1 cellular context compared by ENCODE assay signal in genomic region chr5:136620016-136620419, GRCh38.
A peak's percentile ranks its signal among the peaks of the same experiment; 100 is the strongest.
TF ChIP-seq lines count a peak whose summit lies in the region.

No MANE protein-coding gene starts in this region.

TF ChIP-seq in K562, 482 proteins besides CTCF, POLR2A, EP300 and RAD21 (continued from another document):
- TF ChIP-seq CHD7 (IDR thresholded peaks at IDR 0.05; ENCODE audit: low read depth, low read length), result no peak
- TF ChIP-seq ZBTB34 (CRISPR knock-in tag; IDR thresholded peaks at IDR 0.05), result no peak
- TF ChIP-seq LCOR (CRISPR knock-in tag; IDR thresholded peaks at IDR 0.05), result no peak
- no peak for TF ChIP-seq CEBPZ (IDR thresholded peaks at IDR 0.05; ENCODE audit: borderline replicate concordance, low read depth, low read length)
- TF ChIP-seq MTA1 (IDR thresholded peaks at IDR 0.05; ENCODE audit: borderline replicate concordance), result peak; percentile 55; the same call in 1 of the 2 replicates
